Comparison of ENCODE assay signal across 8 cellular contexts in the genomic region with DNA sequence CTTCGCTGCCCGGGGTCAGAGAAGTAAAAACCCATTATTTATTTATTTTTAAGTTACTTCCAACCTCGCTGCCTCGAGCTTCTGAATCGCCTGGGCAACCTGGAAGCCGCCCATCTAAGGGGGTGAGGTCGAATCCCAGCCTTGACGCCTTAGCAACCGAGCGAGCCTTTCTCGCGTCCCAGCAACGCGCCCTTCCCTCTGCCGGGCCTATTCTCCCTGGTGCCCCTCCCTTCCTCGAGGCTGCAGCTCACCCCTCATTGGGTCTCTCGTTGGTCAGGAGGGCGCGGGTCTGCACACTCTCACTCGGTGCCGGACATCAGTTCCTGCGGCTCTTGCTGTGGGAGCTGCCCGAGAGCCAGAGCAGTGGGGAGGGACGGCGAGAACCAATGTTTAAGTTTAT. TPM values are rescaled to one million over a fixed set of nuclear protein-coding genes. Genes with fewer than 3 reads are reported as not detected.
DNase-seq lines count a peak whose midpoint lies in the region; ATAC-seq and TF ChIP-seq lines count a peak whose summit lies in the region.

A gene (plus strand): TSS at position 302 of the 400 bp plus-strand sequence. CDS start 277 bp downstream, outside the sequence.

- DNase-seq in GM23338 (ENCODE audit: low spot score) (peak; percentile 95), iris pigment epithelial cell (ENCODE audit: low read depth) (peak; percentile 43), retinal pigment epithelial cell (ENCODE audit: low read depth) (no peak), SK-N-DZ (ENCODE audit: low spot score) (no peak), putamen (ENCODE audit: low spot score) (no peak), DMS53 (lab: John Stamatoyannopoulos, UW) (no peak)

- H3K4me1 ChIP-seq in GM23338 (ENCODE audit: insufficient read depth): peaks cover 11% of the 10 kb centered on the region
- no peaks in the 10 kb centered on the region for H3K4me1 ChIP-seq in duodenal mucosa (ENCODE audit: control insufficient read depth in 1 of 2, insufficient read depth in 2 of 2, low read length in 2 of 2)

- H3F3A ChIP-seq in GM23338 (replicated peaks; ENCODE audit: low read depth): no peaks in the 10 kb centered on the region

- peaks cover 3% of the 10 kb centered on the region for H3K27me3 Mint-ChIP-seq in GM23338 (ENCODE audit: insufficient read depth, low read depth, poor library complexity)

- ATAC-seq in GM23338 (peak; percentile 100), HG02840 (IDR thresholded peaks at IDR 0.05; ENCODE audit: low FRiP score, unreplicated experiment) (no peak)

- H3K79me2 ChIP-seq in GM23338 (replicated peaks; ENCODE audit: insufficient read depth): no peaks in the 10 kb centered on the region

- H3K9ac ChIP-seq in duodenal mucosa (ENCODE audit: low read depth in 1 of 2, low read length in 2 of 2): no peak within 1 kb of the TSS

- no peaks in the 10 kb centered on the region for H3K9me2 ChIP-seq in GM23338 (ENCODE audit: insufficient read depth)

- H3K4me3 ChIP-seq in GM23338: peak within 1 kb of the TSS; percentile 50
- H3K4me3 ChIP-seq in duodenal mucosa (ENCODE audit: low read depth in 1 of 2, low read length in 2 of 2): peak within 1 kb of the TSS; percentile 9 to 31
- peak within 1 kb of the TSS; percentile 35 for H3K4me3 ChIP-seq in retinal pigment epithelial cell (ENCODE audit: low read length)

- H3K27me3 ChIP-seq in GM23338 (ENCODE audit: insufficient read depth): no peaks in the 10 kb centered on the region
- no peaks in the 10 kb centered on the region for H3K27me3 ChIP-seq in duodenal mucosa (ENCODE audit: control insufficient read depth in 1 of 2, insufficient read depth in 2 of 2, low read length in 2 of 2)

- H3K36me3 Mint-ChIP-seq in GM23338 (ENCODE audit: low read depth): peaks cover 6% of the 10 kb centered on the region; the same call in 2 of the 3 replicates

- H3K4me3 Mint-ChIP-seq in GM23338: peak within 1 kb of the TSS; percentile 72

- H3K4me2 ChIP-seq in GM23338: peak within 1 kb of the TSS; percentile 84

- H3K9me3 Mint-ChIP-seq in GM23338: peaks cover 3% of the 10 kb centered on the region; the same call in 1 of the 3 replicates

- no peaks in the 10 kb centered on the region for H4K20me1 ChIP-seq in GM23338 (replicated peaks; ENCODE audit: insufficient read depth)

- H3K27ac ChIP-seq in GM23338 (ENCODE audit: low read depth) (no peak within 1 kb of the TSS), duodenal mucosa (ENCODE audit: low read depth, low read length) (no peak within 1 kb of the TSS)

- H3K36me3 ChIP-seq in GM23338 (ENCODE audit: insufficient read depth) (no peaks in the 10 kb centered on the region), duodenal mucosa (ENCODE audit: control insufficient read depth in 1 of 2, insufficient read depth in 2 of 2, low read length in 2 of 2) (no peaks in the 10 kb centered on the region)

- H3K9me3 ChIP-seq in duodenal mucosa (ENCODE audit: control insufficient read depth in 1 of 2, low read length in 2 of 2): no peaks in the 10 kb centered on the region

- H3K4me1 Mint-ChIP-seq in GM23338: peaks cover 13% of the 10 kb centered on the region

- peak within 1 kb of the TSS; percentile 93 for H2AFZ ChIP-seq in GM23338

- no peak within 1 kb of the TSS for H3K27ac Mint-ChIP-seq in GM23338

- TF ChIP-seq CTCF in GM23338 (conservative IDR thresholded peaks at IDR 0.05; ENCODE audit: low read depth in 2 of 2) (no peak), retinal pigment epithelial cell (conservative IDR thresholded peaks at IDR 0.05; ENCODE audit: low read depth, low read length) (no peak)

TF ChIP-seq in GM23338, 12 proteins besides CTCF, POLR2A, EP300 and RAD21 (continues in another document):
- TF ChIP-seq EZH2phosphoT487 (IDR thresholded peaks at IDR 0.05; ENCODE audit: unreplicated experiment) (no peak), STAT1 (IDR thresholded peaks at IDR 0.05; ENCODE audit: unreplicated experiment) (no peak), ZNF114 (CRISPR knock-in tag; IDR thresholded peaks at IDR 0.05) (no peak), POLR2AphosphoS5 (IDR thresholded peaks at IDR 0.05; ENCODE audit: low read depth) (no peak)
- TF ChIP-seq, protein P1, sequence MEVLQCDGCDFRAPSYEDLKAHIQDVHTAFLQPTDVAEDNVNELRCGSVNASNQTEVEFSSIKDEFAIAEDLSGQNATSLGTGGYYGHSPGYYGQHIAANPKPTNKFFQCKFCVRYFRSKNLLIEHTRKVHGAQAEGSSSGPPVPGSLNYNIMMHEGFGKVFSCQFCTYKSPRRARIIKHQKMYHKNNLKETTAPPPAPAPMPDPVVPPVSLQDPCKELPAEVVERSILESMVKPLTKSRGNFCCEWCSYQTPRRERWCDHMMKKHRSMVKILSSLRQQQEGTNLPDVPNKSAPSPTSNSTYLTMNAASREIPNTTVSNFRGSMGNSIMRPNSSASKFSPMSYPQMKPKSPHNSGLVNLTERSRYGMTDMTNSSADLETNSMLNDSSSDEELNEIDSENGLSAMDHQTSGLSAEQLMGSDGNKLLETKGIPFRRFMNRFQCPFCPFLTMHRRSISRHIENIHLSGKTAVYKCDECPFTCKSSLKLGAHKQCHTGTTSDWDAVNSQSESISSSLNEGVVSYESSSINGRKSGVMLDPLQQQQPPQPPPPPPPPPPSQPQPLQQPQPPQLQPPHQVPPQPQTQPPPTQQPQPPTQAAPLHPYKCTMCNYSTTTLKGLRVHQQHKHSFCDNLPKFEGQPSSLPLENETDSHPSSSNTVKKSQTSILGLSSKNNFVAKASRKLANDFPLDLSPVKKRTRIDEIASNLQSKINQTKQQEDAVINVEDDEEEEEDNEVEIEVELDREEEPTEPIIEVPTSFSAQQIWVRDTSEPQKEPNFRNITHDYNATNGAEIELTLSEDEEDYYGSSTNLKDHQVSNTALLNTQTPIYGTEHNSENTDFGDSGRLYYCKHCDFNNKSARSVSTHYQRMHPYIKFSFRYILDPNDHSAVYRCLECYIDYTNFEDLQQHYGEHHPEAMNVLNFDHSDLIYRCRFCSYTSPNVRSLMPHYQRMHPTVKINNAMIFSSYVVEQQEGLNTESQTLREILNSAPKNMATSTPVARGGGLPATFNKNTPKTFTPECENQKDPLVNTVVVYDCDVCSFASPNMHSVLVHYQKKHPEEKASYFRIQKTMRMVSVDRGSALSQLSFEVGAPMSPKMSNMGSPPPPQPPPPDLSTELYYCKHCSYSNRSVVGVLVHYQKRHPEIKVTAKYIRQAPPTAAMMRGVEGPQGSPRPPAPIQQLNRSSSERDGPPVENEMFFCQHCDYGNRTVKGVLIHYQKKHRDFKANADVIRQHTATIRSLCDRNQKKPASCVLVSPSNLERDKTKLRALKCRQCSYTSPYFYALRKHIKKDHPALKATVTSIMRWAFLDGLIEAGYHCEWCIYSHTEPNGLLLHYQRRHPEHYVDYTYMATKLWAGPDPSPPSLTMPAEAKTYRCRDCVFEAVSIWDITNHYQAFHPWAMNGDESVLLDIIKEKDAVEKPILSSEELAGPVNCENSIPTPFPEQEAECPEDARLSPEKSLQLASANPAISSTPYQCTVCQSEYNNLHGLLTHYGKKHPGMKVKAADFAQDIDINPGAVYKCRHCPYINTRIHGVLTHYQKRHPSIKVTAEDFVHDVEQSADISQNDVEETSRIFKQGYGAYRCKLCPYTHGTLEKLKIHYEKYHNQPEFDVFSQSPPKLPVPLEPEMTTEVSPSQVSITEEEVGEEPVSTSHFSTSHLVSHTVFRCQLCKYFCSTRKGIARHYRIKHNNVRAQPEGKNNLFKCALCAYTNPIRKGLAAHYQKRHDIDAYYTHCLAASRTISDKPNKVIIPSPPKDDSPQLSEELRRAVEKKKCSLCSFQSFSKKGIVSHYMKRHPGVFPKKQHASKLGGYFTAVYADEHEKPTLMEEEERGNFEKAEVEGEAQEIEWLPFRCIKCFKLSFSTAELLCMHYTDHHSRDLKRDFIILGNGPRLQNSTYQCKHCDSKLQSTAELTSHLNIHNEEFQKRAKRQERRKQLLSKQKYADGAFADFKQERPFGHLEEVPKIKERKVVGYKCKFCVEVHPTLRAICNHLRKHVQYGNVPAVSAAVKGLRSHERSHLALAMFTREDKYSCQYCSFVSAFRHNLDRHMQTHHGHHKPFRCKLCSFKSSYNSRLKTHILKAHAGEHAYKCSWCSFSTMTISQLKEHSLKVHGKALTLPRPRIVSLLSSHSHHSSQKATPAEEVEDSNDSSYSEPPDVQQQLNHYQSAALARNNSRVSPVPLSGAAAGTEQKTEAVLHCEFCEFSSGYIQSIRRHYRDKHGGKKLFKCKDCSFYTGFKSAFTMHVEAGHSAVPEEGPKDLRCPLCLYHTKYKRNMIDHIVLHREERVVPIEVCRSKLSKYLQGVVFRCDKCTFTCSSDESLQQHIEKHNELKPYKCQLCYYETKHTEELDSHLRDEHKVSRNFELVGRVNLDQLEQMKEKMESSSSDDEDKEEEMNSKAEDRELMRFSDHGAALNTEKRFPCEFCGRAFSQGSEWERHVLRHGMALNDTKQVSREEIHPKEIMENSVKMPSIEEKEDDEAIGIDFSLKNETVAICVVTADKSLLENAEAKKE (CRISPR knock-in tag; IDR thresholded peaks at IDR 0.05): no peak
- TF ChIP-seq, protein P2, sequence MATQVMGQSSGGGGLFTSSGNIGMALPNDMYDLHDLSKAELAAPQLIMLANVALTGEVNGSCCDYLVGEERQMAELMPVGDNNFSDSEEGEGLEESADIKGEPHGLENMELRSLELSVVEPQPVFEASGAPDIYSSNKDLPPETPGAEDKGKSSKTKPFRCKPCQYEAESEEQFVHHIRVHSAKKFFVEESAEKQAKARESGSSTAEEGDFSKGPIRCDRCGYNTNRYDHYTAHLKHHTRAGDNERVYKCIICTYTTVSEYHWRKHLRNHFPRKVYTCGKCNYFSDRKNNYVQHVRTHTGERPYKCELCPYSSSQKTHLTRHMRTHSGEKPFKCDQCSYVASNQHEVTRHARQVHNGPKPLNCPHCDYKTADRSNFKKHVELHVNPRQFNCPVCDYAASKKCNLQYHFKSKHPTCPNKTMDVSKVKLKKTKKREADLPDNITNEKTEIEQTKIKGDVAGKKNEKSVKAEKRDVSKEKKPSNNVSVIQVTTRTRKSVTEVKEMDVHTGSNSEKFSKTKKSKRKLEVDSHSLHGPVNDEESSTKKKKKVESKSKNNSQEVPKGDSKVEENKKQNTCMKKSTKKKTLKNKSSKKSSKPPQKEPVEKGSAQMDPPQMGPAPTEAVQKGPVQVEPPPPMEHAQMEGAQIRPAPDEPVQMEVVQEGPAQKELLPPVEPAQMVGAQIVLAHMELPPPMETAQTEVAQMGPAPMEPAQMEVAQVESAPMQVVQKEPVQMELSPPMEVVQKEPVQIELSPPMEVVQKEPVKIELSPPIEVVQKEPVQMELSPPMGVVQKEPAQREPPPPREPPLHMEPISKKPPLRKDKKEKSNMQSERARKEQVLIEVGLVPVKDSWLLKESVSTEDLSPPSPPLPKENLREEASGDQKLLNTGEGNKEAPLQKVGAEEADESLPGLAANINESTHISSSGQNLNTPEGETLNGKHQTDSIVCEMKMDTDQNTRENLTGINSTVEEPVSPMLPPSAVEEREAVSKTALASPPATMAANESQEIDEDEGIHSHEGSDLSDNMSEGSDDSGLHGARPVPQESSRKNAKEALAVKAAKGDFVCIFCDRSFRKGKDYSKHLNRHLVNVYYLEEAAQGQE (IDR thresholded peaks at IDR 0.05; ENCODE audit: unreplicated experiment): no peak

RNA-seq across cellular contexts. Expression of the gene that starts here (rescaled TPM):
- 0.43 and 4.3 TPM in 2 replicates for total RNA-seq in GM23338 (2014; rRNA removed; shearing (Covaris generic))
- 0.37 and 0.83 TPM in 2 replicates for polyA plus RNA-seq in GM23338 (2016; fragmentation: Nextera tagmentation; extraction: Ambion mirVana)
- polyA plus RNA-seq in SK-N-DZ (2014; cell fraction: cytosol; rRNA removed): 0.14 and 0.47 TPM in 2 replicates
- 0.50 and 2.0 TPM in 2 replicates for polyA plus RNA-seq in SK-N-DZ (2014; cell fraction: nucleus; rRNA removed)

Comparison
In these comparisons a context has a peak if more than half of its experiments do, and no peak if none do; other contexts are left out.
1. DNase-seq: peak in GM23338 (single experiment) and iris pigment epithelial cell (single experiment); none in retinal pigment epithelial cell (single experiment), SK-N-DZ (single experiment), putamen (single experiment) and DMS53 (single experiment).
2. Peak in every context shown above with its lines, with median percentiles within 50 percentile points of each other: H3K4me3 ChIP-seq.